Comparison of ENCODE assay signal across 9 cellular contexts in the genomic region with DNA sequence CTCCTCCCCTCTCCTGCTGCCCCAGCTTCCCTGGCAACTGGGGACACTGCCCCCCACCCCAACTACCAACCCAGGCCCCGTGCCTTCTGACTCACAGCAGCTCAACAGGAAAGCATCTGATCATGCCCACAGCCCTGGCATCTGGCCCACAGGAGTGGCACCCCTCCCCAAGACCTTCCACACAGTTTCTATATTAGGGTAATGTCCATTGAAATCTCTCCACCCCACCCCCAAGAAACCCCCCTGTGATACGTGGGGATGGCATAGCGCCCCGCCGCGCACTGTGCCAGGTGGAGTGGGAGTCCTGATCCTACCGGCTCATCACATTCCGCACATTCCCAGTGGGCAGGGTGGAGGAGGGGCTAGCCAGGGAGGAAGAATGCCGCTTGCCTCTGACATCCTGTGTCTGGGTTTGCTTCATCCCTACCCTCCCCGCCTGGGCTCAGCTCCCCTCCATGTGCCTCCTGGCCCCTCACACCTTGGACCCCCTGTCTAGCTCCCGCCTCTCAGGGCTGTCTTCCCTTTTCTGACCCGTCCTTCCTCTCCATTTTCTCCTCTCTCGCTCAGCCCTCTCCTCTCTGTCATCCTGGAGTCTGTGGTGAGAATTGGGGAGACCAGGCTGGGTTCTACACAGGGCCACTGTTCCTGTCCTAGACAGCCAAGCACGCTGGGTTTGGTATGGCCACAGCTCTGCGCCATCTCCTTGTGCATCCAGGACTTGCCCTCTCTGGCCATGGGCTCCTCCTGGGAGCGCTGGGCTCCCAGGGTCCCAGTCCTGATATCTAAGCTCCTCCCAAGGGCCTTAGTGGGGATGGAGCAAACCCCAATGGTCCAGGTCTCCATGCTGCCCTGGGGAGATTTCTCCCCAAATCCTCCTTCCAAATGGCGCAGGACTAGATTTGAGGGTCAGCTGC. TPM values are rescaled to one million over a fixed set of nuclear protein-coding genes. Genes with fewer than 3 reads are reported as not detected.
DNase-seq lines count a peak whose midpoint lies in the region; ATAC-seq, FAIRE-seq and TF ChIP-seq lines count a peak whose summit lies in the region.
"Had no signal": no experiment of that assay in that cellular context is flagged by ENCODE, and none has a peak within 500 bp of the region (broad histone marks: within the 10 kb centered on the region; RNA-seq: fewer than 3 reads in every experiment).

No MANE protein-coding gene starts in this region.

- BruUV-seq in MCF 10A (replicated peaks; lab: Mats Ljungman, UMichigan) (no TSS peak), HepG2 (replicated peaks; lab: Mats Ljungman, UMichigan) (no TSS peak)

- H3K36me3 Mint-ChIP-seq in MCF 10A (ENCODE audit: insufficient read depth, unreplicated experiment) = no peaks in the 10 kb centered on the region

- POLR2A ChIA-PET in MCF 10A (lab: Yijun Ruan, JAX) = interaction anchor here (0.5 to 15.8 kb wide), 16 partner anchors 11 to 319 kb away, joined by 3 to 329 read pairs (median 6); a partner anchor contains a TSS
- POLR2A ChIA-PET in HepG2 (lab: Yijun Ruan, JAX) = no interaction called here

- no peaks in the 10 kb centered on the region for H3K27me3 Mint-ChIP-seq in MCF 10A (ENCODE audit: insufficient read depth, unreplicated experiment)

- H3K27ac ChIP-seq in HepG2 (ENCODE audit: extremely low read length, insufficient read depth, low read length) = no peak overlapping the region
- H3K27ac ChIP-seq: HL-60 had no signal

- no peak overlapping the region for H3K9ac ChIP-seq in HepG2 (ENCODE audit: insufficient read depth, low read depth, low read length)

- H4K20me1 ChIP-seq in HepG2 (ENCODE audit: insufficient read depth, low read length) = no peaks in the 10 kb centered on the region

- H3K27ac Mint-ChIP-seq in MCF 10A (ENCODE audit: low read depth, unreplicated experiment) = peak overlapping the region; percentile 84

- H3K4me3 Mint-ChIP-seq in MCF 10A (ENCODE audit: unreplicated experiment) = peak overlapping the region; percentile 82

- DNase-seq in 8988T (peak; percentile 92), HS-27A (ENCODE audit: low read depth) (peak; percentile 96), MCF 10A (ENCODE audit: unreplicated experiment) (peak; percentile 96), HepG2 (ENCODE audit: low spot score) (no peak), T-helper 1 cell (no peak), OCI-M1 (lab: John Stamatoyannopoulos, UW) (no peak), NCI-H187 (lab: John Stamatoyannopoulos, UW) (no peak), retina (no peak)

- CTCF ChIA-PET in MCF 10A (lab: Yijun Ruan, JAX) = interaction anchor here (0.6 to 5.6 kb wide), 16 partner anchors 11 to 399 kb away, joined by 3 to 72 read pairs (median 4); a partner anchor contains a TSS
- CTCF ChIA-PET in HepG2 (lab: Yijun Ruan, JAX; ENCODE audit: low intra/inter-chr PET ratio, low total read pairs) = interaction anchor here (2.0 to 4.9 kb wide), 3 partner anchors 51 to 66 kb away, joined by 6 to 71 read pairs (median 16); a partner anchor contains a TSS

- H3K27me3 ChIP-seq in HepG2 (ENCODE audit: control insufficient read depth in 1 of 2, insufficient read depth in 2 of 2, low read length in 2 of 2) = peaks cover 0 to 7% of the 10 kb centered on the region in 2 experiments; a peak in 2 of 5 replicates

- TF ChIP-seq CTCF in MCF 10A (IDR thresholded peaks at IDR 0.05; ENCODE audit: unreplicated experiment) = no peak
- TF ChIP-seq CTCF in HepG2 (CRISPR knock-in tag; IDR thresholded peaks at IDR 0.05) = no peak

- intact Hi-C loops in MCF 10A (cut with micrococcal nuclease) = no loop called here
- intact Hi-C loops in HepG2 (cut with micrococcal nuclease; ENCODE audit: unreplicated experiment) = no loop called here

- peaks cover 22% of the 10 kb centered on the region for H3K4me1 Mint-ChIP-seq in MCF 10A (ENCODE audit: insufficient read depth, unreplicated experiment)

- no peak overlapping the region for H2AFZ ChIP-seq in HepG2 (ENCODE audit: low read length)

- no peak for FAIRE-seq in HepG2 (lab: Jason Lieb, UNC)

- 8% methylated on average over 12 of the region's 17 CpGs for WGBS in HepG2 (ENCODE audit: low lambda C conversion rate)

- H3K9me3 ChIP-seq in HepG2 (ENCODE audit: low read length) = no peaks in the 10 kb centered on the region

- no peak for TF ChIP-seq POLR2A in HepG2 (IDR thresholded peaks at IDR 0.05; ENCODE audit: insufficient read depth in 1 of 2, low read depth in 2 of 2, low read length in 2 of 2)

- H3K79me2 ChIP-seq in HepG2 (ENCODE audit: insufficient read depth, low read length) = no peaks in the 10 kb centered on the region

- TF ChIP-seq RAD21 in HepG2 (CRISPR knock-in tag; IDR thresholded peaks at IDR 0.05) = no peak

- no peak overlapping the region for H3K4me3 ChIP-seq in HepG2 (replicated peaks in 1 of 3; ENCODE audit: insufficient read depth in 1 of 3, low read depth in 2 of 3, low read length in 3 of 3)

- no peak for TF ChIP-seq EP300 in HepG2 (IDR thresholded peaks at IDR 0.05; ENCODE audit: low read depth in 2 of 2, low read length in 2 of 2)
- no peak for TF ChIP-seq EP300 in HepG2 (CRISPR knock-in tag; IDR thresholded peaks at IDR 0.05; ENCODE audit: borderline replicate concordance)

- H3K36me3 ChIP-seq in HepG2 (replicated peaks in 1 of 2; ENCODE audit: control insufficient read depth in 1 of 2, insufficient read depth in 2 of 2, low read length in 2 of 2) = no peaks in the 10 kb centered on the region

- no peak overlapping the region for H3K4me2 ChIP-seq in HepG2 (ENCODE audit: low read depth, low read length)

- H3K4me1 ChIP-seq in HepG2 (ENCODE audit: insufficient read depth, low read length) = no peaks in the 10 kb centered on the region

- no peaks in the 10 kb centered on the region for H3K9me3 Mint-ChIP-seq in MCF 10A (ENCODE audit: unreplicated experiment)

- 0 out of 3 replicates have a peak, but pooled peaks have one; percentile 10 for ATAC-seq in HepG2

- in situ Hi-C loops in HepG2 (cut with HindIII; ENCODE audit: extremely low pct_ligation_motif_present, low pct_unique_long_range_greater_than_20kb) = loop anchor here (5.0 kb wide), 1 partner anchor 59 kb away; no protein-coding TSS in a partner anchor

RNA-seq across cellular contexts. Expression of a gene that starts 27.4 kb away (rescaled TPM):
- total RNA-seq in MCF 10A (2022) (588 and 717 TPM in 2 replicates), HepG2 (2016; rRNA removed; fragmentation: Illumina TruSeq; extraction: Trizol) (0.69 and 0.77 TPM in 2 replicates)
- 1.5 and 1.9 TPM in 2 replicates for total RNA-seq in HepG2 (2016; cell fraction: cytosol; rRNA removed; fragmentation: Illumina TruSeq; extraction: Trizol; ENCODE audit: low read depth)
- total RNA-seq in HepG2 (2016; cell fraction: insoluble cytoplasmic fraction; rRNA removed; fragmentation: Illumina TruSeq; extraction: Trizol) = 0.48 and 1.1 TPM in 2 replicates
- 0.28 and 0.62 TPM in 2 replicates for total RNA-seq in HepG2 (2016; cell fraction: membrane; rRNA removed; fragmentation: Illumina TruSeq; extraction: Trizol)
- total RNA-seq in HepG2 (2016; cell fraction: nucleus; rRNA removed; fragmentation: Illumina TruSeq; extraction: Trizol) = 1.3 and 1.8 TPM in 2 replicates
- 0.48 and 0.59 TPM in 2 replicates for polyA plus RNA-seq in HepG2 (2011; rRNA removed)
- polyA plus RNA-seq in HepG2 (2011; cell fraction: cytosol; rRNA removed) = 0.33 and 0.78 TPM in 2 replicates
- polyA plus RNA-seq in HepG2 (2011; cell fraction: nucleus; rRNA removed) = 2.6 and 3.3 TPM in 2 replicates
- polyA plus RNA-seq in HepG2 (2012) = 0.27 and 0.32 TPM in 2 replicates
- 0.51 and 0.57 TPM in 2 replicates for polyA plus RNA-seq in HepG2 (2016; cell fraction: cytosol; fragmentation: Illumina TruSeq; extraction: Trizol; ENCODE audit: low read depth)
- 0.52 and 0.82 TPM in 2 replicates for polyA plus RNA-seq in HepG2 (2016; cell fraction: insoluble cytoplasmic fraction; fragmentation: Illumina TruSeq; extraction: Trizol; ENCODE audit: low read depth)
- polyA plus RNA-seq in HepG2 (2016; cell fraction: membrane; fragmentation: Illumina TruSeq; extraction: Trizol; ENCODE audit: low read depth) = 0.30 and 0.48 TPM in 2 replicates
- 1.3 and 2.2 TPM in 2 replicates for polyA plus RNA-seq in HepG2 (2016; cell fraction: nucleus; fragmentation: Illumina TruSeq; extraction: Trizol; ENCODE audit: insufficient read depth, low read depth)
- polyA minus RNA-seq in HepG2 (2011; rRNA and poly(A)+ RNA removed; ENCODE audit: low replicate concordance) = 1.4 and 198 TPM in 2 replicates
- 2.9 and 6.2 TPM in 2 replicates for polyA minus RNA-seq in HepG2 (2011; cell fraction: cytosol; rRNA and poly(A)+ RNA removed)
- polyA minus RNA-seq in HepG2 (2011; cell fraction: nucleus; rRNA and poly(A)+ RNA removed) = 1.1 and 2.8 TPM in 2 replicates

RNA-seq across cellular contexts. Expression of a gene that starts 33.4 kb away (rescaled TPM):
- total RNA-seq in MCF 10A (2022) = not detected in 2 replicates
- total RNA-seq in HepG2 (2016; rRNA removed; fragmentation: Illumina TruSeq; extraction: Trizol) = not detected in 2 replicates
- not detected in 2 replicates for total RNA-seq in HepG2 (2016; cell fraction: cytosol; rRNA removed; fragmentation: Illumina TruSeq; extraction: Trizol; ENCODE audit: low read depth)
- total RNA-seq in HepG2 (2016; cell fraction: insoluble cytoplasmic fraction; rRNA removed; fragmentation: Illumina TruSeq; extraction: Trizol) = not detected in 2 replicates
- total RNA-seq in HepG2 (2016; cell fraction: membrane; rRNA removed; fragmentation: Illumina TruSeq; extraction: Trizol) = not detected in 2 replicates
- total RNA-seq in HepG2 (2016; cell fraction: nucleus; rRNA removed; fragmentation: Illumina TruSeq; extraction: Trizol) = not detected in 2 replicates
- 0.03 and 0.05 TPM in 2 replicates for polyA plus RNA-seq in HepG2 (2011; rRNA removed)
- not detected in 2 replicates for polyA plus RNA-seq in HepG2 (2011; cell fraction: cytosol; rRNA removed)
- polyA plus RNA-seq in HepG2 (2011; cell fraction: nucleus; rRNA removed) = 0.05 and 0.23 TPM in 2 replicates
- polyA plus RNA-seq in HepG2 (2012) = not detected in 2 replicates
- polyA plus RNA-seq in HepG2 (2016; cell fraction: cytosol; fragmentation: Illumina TruSeq; extraction: Trizol; ENCODE audit: low read depth) = not detected in 2 replicates
- 0.09 TPM in 1 of 2 replicates, not detected in the other for polyA plus RNA-seq in HepG2 (2016; cell fraction: insoluble cytoplasmic fraction; fragmentation: Illumina TruSeq; extraction: Trizol; ENCODE audit: low read depth)
- polyA plus RNA-seq in HepG2 (2016; cell fraction: membrane; fragmentation: Illumina TruSeq; extraction: Trizol; ENCODE audit: low read depth) = not detected in 2 replicates
- polyA plus RNA-seq in HepG2 (2016; cell fraction: nucleus; fragmentation: Illumina TruSeq; extraction: Trizol; ENCODE audit: insufficient read depth, low read depth) = not detected in 2 replicates
- polyA minus RNA-seq in HepG2 (2011; rRNA and poly(A)+ RNA removed; ENCODE audit: low replicate concordance) = 0.65 TPM in 1 of 2 replicates, not detected in the other
- polyA minus RNA-seq in HepG2 (2011; cell fraction: cytosol; rRNA and poly(A)+ RNA removed) = not detected in 2 replicates
- not detected in 2 replicates for polyA minus RNA-seq in HepG2 (2011; cell fraction: nucleus; rRNA and poly(A)+ RNA removed)

RNA-seq across cellular contexts. Expression of a gene that starts 59.5 kb away (rescaled TPM):
- total RNA-seq in MCF 10A (2022) = 0.32 and 0.56 TPM in 2 replicates
- 0.51 and 0.55 TPM in 2 replicates for total RNA-seq in HepG2 (2016; rRNA removed; fragmentation: Illumina TruSeq; extraction: Trizol)
- 0.44 and 1.4 TPM in 2 replicates for total RNA-seq in HepG2 (2016; cell fraction: cytosol; rRNA removed; fragmentation: Illumina TruSeq; extraction: Trizol; ENCODE audit: low read depth)
- 0.40 and 0.80 TPM in 2 replicates for total RNA-seq in HepG2 (2016; cell fraction: insoluble cytoplasmic fraction; rRNA removed; fragmentation: Illumina TruSeq; extraction: Trizol)
- total RNA-seq in HepG2 (2016; cell fraction: membrane; rRNA removed; fragmentation: Illumina TruSeq; extraction: Trizol) = 1.8 and 1.9 TPM in 2 replicates
- total RNA-seq in HepG2 (2016; cell fraction: nucleus; rRNA removed; fragmentation: Illumina TruSeq; extraction: Trizol) = 0.93 and 0.97 TPM in 2 replicates
- polyA plus RNA-seq in HepG2 (2011; rRNA removed) = 2.3 and 2.5 TPM in 2 replicates
- polyA plus RNA-seq in HepG2 (2011; cell fraction: cytosol; rRNA removed) = 1.0 and 1.2 TPM in 2 replicates
- polyA plus RNA-seq in HepG2 (2011; cell fraction: nucleus; rRNA removed) = 10.2 TPM in 2 replicates
- 2.5 and 2.7 TPM in 2 replicates for polyA plus RNA-seq in HepG2 (2012)
- 6.6 and 7.4 TPM in 2 replicates for polyA plus RNA-seq in HepG2 (2016; cell fraction: cytosol; fragmentation: Illumina TruSeq; extraction: Trizol; ENCODE audit: low read depth)
- 2.3 and 2.8 TPM in 2 replicates for polyA plus RNA-seq in HepG2 (2016; cell fraction: insoluble cytoplasmic fraction; fragmentation: Illumina TruSeq; extraction: Trizol; ENCODE audit: low read depth)
- polyA plus RNA-seq in HepG2 (2016; cell fraction: membrane; fragmentation: Illumina TruSeq; extraction: Trizol; ENCODE audit: low read depth) = 12.2 and 12.9 TPM in 2 replicates
- polyA plus RNA-seq in HepG2 (2016; cell fraction: nucleus; fragmentation: Illumina TruSeq; extraction: Trizol; ENCODE audit: insufficient read depth, low read depth) = 8.1 and 8.9 TPM in 2 replicates
- polyA minus RNA-seq in HepG2 (2011; rRNA and poly(A)+ RNA removed; ENCODE audit: low replicate concordance) = 1.8 and 3.4 TPM in 2 replicates
- 0.62 and 0.99 TPM in 2 replicates for polyA minus RNA-seq in HepG2 (2011; cell fraction: cytosol; rRNA and poly(A)+ RNA removed)
- polyA minus RNA-seq in HepG2 (2011; cell fraction: nucleus; rRNA and poly(A)+ RNA removed) = 1.3 and 2.4 TPM in 2 replicates

Comparison
In these comparisons a context has a peak if more than half of its experiments do, and no peak if none do; other contexts are left out.
1. DNase-seq: peak in 8988T (single experiment), HS-27A (single experiment) and MCF 10A (single experiment); none in HepG2 (single experiment), T-helper 1 cell (0 of 5), OCI-M1 (single experiment), NCI-H187 (0 of 2) and retina (single experiment).
2. RNA of a gene that starts 27.4 kb away (total RNA-seq): 588 to 717 TPM in MCF 10A; 0.28 to 1.9 TPM in HepG2; every median in the first group is over 100 times any median in the second.